Comparison of ENCODE assay signal across 8 cellular contexts in the genomic region with DNA sequence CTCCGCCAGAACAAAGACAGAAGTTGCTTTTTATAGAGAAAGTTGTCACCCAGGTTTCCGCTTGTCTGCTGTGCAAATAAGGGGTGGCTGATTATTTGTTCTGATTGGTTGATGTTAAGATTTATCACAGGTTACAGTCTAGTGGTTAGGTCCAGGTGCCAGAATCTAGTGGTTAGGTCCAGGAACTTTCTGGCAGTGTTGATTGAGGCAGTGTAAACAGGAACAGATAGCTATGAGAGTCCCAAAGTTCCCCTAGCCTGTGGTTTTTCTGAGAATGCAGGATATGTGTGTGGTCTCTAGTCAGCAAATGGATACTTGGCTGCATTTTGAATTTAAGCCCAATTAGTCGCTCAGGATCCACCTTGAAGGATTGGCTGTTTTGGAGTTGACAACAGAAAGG.
DNase-seq lines count a peak whose midpoint lies in the region; ATAC-seq lines count a peak whose summit lies in the region.

No MANE protein-coding gene starts in this region.

- CTCF ChIA-PET in activated CD4-positive, alpha-beta memory T cell treated with anti-CD3 and anti-CD28 coated beads, Interleukin-2, amount 10 ng/mL, durations not matched to agents 7 days and 5 days (lab: Charles Lee): interaction anchor here (1.5 kb wide), 1 partner anchor 25 kb away, joined by 3 read pairs; no protein-coding TSS in a partner anchor

- POLR2A ChIA-PET in activated CD4-positive, alpha-beta memory T cell treated with anti-CD3 and anti-CD28 coated beads, Interleukin-2, amount 10 ng/mL, durations not matched to agents 7 days and 5 days (lab: Charles Lee): interaction anchor here (1.0 to 5.2 kb wide), 3 partner anchors 29 to 148 kb away, joined by 3 to 39 read pairs (median 3); partner anchors contain the start of gene TMEM200A

- ATAC-seq in GM19372 (IDR thresholded peaks at IDR 0.05; ENCODE audit: low read depth, unreplicated experiment): peak; percentile 55
- no peak for ATAC-seq in GM21528 (IDR thresholded peaks at IDR 0.05; ENCODE audit: low FRiP score, unreplicated experiment)

- no peaks in the 10 kb centered on the region for H3K27me3 Mint-ChIP-seq in activated CD4-positive, alpha-beta memory T cell treated with anti-CD3 and anti-CD28 coated beads, Interleukin-2, amount 10 ng/mL, durations not matched to agents 7 days and 5 days

- peak overlapping the region; percentile 40 for H3K4me3 Mint-ChIP-seq in activated CD4-positive, alpha-beta memory T cell treated with anti-CD3 and anti-CD28 coated beads, Interleukin-2, amount 10 ng/mL, durations not matched to agents 7 days and 5 days

- H3K27ac Mint-ChIP-seq in activated CD4-positive, alpha-beta memory T cell treated with anti-CD3 and anti-CD28 coated beads, Interleukin-2, amount 10 ng/mL, durations not matched to agents 7 days and 5 days: peak overlapping the region; percentile 87

- DNase-seq in AG20443 (ENCODE audit: low spot score): peak; percentile 49
- DNase-seq in HT1080 (ENCODE audit: low read depth): peak; percentile 85
- peak; percentile 78 for DNase-seq in activated CD4-positive, alpha-beta memory T cell treated with anti-CD3 and anti-CD28 coated beads, Interleukin-2, amount 10 ng/mL, durations not matched to agents 7 days and 5 days
- DNase-seq in kidney glomerular epithelial cell (lab: John Stamatoyannopoulos, UW): peak; percentile 46
- DNase-seq in NCI-H510A treated with DMSO at 0.1 percent for 48 hours (lab: John Stamatoyannopoulos, UW): no peak
- no peak for DNase-seq in SKM-1 treated with dmso at 0.1 percent for 144 hours (lab: John Stamatoyannopoulos, UW; ENCODE audit: unreplicated experiment)

- H3K4me1 Mint-ChIP-seq in activated CD4-positive, alpha-beta memory T cell treated with anti-CD3 and anti-CD28 coated beads, Interleukin-2, amount 10 ng/mL, durations not matched to agents 7 days and 5 days: peaks cover 57% of the 10 kb centered on the region

- peaks cover 41% of the 10 kb centered on the region for H3K9me3 Mint-ChIP-seq in activated CD4-positive, alpha-beta memory T cell treated with anti-CD3 and anti-CD28 coated beads, Interleukin-2, amount 10 ng/mL, durations not matched to agents 7 days and 5 days

- peaks cover 56% of the 10 kb centered on the region for H3K36me3 Mint-ChIP-seq in activated CD4-positive, alpha-beta memory T cell treated with anti-CD3 and anti-CD28 coated beads, Interleukin-2, amount 10 ng/mL, durations not matched to agents 7 days and 5 days (ENCODE audit: low read depth)

Comparison
In these comparisons a context has a peak if more than half of its experiments do, and no peak if none do; other contexts are left out.
1. DNase-seq: peak in AG20443 (single experiment), HT1080 (single experiment), activated CD4-positive, alpha-beta memory T cell treated with anti-CD3 and anti-CD28 coated beads, Interleukin-2, amount 10 ng/mL, durations not matched to agents 7 days and 5 days (single experiment) and kidney glomerular epithelial cell (single experiment); none in NCI-H510A treated with DMSO at 0.1 percent for 48 hours (single experiment) and SKM-1 treated with dmso at 0.1 percent for 144 hours (single experiment).